8 cellular contexts compared by ENCODE assay signal in the genomic region with DNA sequence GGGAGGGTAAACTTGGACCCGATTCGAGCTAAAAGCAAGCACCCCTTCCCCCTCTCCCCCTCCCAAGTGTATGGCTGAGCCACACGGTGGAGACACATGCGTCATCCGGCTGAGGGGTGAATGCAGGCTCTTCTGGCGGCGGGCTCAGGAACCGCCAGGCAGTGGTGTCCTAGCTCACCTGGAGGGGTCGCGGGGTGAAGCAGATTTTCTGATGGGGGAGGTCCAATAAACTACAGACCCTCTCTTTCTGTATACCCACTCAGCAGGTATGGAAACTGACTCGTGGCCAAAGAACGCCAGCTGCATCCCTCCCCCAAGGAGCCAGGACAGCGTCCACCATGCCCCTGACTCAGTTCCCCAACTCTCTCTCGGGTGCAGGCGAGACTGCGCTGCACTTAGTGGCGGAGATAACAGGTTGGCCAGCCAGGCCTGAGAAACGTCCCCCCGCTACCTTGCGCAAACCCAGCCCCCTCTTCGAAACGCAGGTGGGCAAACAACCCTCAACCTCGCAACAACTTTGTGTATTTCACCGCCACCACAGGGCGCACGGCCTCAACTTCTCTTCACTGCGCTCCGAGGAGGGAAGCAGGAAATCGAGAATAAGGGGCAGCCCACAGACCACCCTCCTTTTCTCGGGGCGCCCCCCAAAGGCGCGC. TPM values are rescaled to one million over a fixed set of nuclear protein-coding genes. Genes with fewer than 3 reads are reported as not detected.
DNase-seq lines count a peak whose midpoint lies in the region; ATAC-seq and TF ChIP-seq lines count a peak whose summit lies in the region.

No MANE protein-coding gene starts in this region.

- H3K36me3 ChIP-seq in GM23248 (ENCODE audit: low read depth) (no peaks in the 10 kb centered on the region), ovary (no peaks in the 10 kb centered on the region)

- H3K4me3 ChIP-seq in AG04450 (ENCODE audit: low read depth, low read length) (peak overlapping the region; percentile 96), GM23248 (peak overlapping the region; percentile 99), WI38 (ENCODE audit: low read depth, low read length) (peak overlapping the region; percentile 74), ovary (peak overlapping the region; percentile 83)

- H3F3A ChIP-seq in GM23248 (ENCODE audit: insufficient read depth): peaks cover 41% of the 10 kb centered on the region

- intact Hi-C loops in head of caudate nucleus (cut with DNase I): no loop called here
- intact Hi-C loops in ovary (cut with DNase I): no loop called here

- H4K20me1 ChIP-seq in GM23248 (ENCODE audit: insufficient read depth): no peaks in the 10 kb centered on the region

- peak overlapping the region; percentile 21 for H3K27ac ChIP-seq in AG04450 (ENCODE audit: low read depth, low read length)
- H3K27ac ChIP-seq in GM23248: peak overlapping the region; percentile 97
- peak overlapping the region in 1 of 2 donors; percentile 35 for H3K27ac ChIP-seq in ovary

- H3K79me2 ChIP-seq in GM23248 (ENCODE audit: insufficient read depth): peaks cover 59% of the 10 kb centered on the region

- CTCF ChIA-PET in AG04450 (lab: Charles Lee): interaction anchor here (0.6 to 1.7 kb wide), 3 partner anchors 18 to 102 kb away, joined by 3 to 4 read pairs (median 4); no protein-coding TSS in a partner anchor

- peak overlapping the region; percentile 95 for H3K9ac ChIP-seq in GM23248

- no peak for ATAC-seq in GM21447 (IDR thresholded peaks at IDR 0.05; ENCODE audit: unreplicated experiment)
- ATAC-seq in HG03432 (IDR thresholded peaks at IDR 0.05; ENCODE audit: unreplicated experiment): no peak

- H2AFZ ChIP-seq in GM23248: peak overlapping the region; percentile 88

- POLR2A ChIA-PET in AG04450 (lab: Yijun Ruan, JAX): interaction anchor here (0.5 to 1.2 kb wide), 2 partner anchors 10 to 207 kb away, joined by 3 to 4 read pairs; no protein-coding TSS in a partner anchor

- TF ChIP-seq POLR2A in ovary (IDR thresholded peaks at IDR 0.05): no peak

- TF ChIP-seq EP300 in ovary (IDR thresholded peaks at IDR 0.05): no peak

- DNase-seq in AG04450 (ENCODE audit: low read depth, low spot score) (no peak), GM23248 (peak; percentile 77), head of caudate nucleus (peak in 37 of 42 donors; percentile 11 to 68 (median 33)), ovary (peak; percentile 25 to 53 (median 52)), UCSD-AML1 (lab: John Stamatoyannopoulos, UW; ENCODE audit: unreplicated experiment) (no peak)

- H3K9me2 ChIP-seq in GM23248 (ENCODE audit: insufficient read depth): no peaks in the 10 kb centered on the region

- H3K27me3 ChIP-seq in AG04450 (ENCODE audit: control insufficient read depth, insufficient read depth, low read length) (no peaks in the 10 kb centered on the region), GM23248 (replicated peaks; ENCODE audit: insufficient read depth) (no peaks in the 10 kb centered on the region), ovary (no peaks in the 10 kb centered on the region)

- TF ChIP-seq CTCF in AG04450 (IDR thresholded peaks at IDR 0.05; ENCODE audit: low read depth, low read length) (peak; percentile 46), WI38 (IDR thresholded peaks at IDR 0.05; ENCODE audit: low read depth, low read length) (no peak), ovary (IDR thresholded peaks at IDR 0.05) (no peak)

- H3K9me3 ChIP-seq in AG04450 (ENCODE audit: control insufficient read depth, insufficient read depth, low read length) (no peaks in the 10 kb centered on the region), GM23248 (ENCODE audit: low read depth) (no peaks in the 10 kb centered on the region), ovary (no peaks in the 10 kb centered on the region)

- peak overlapping the region; percentile 86 for H3K4me2 ChIP-seq in GM23248 (ENCODE audit: unreplicated experiment)

- H3K4me1 ChIP-seq in GM23248 (ENCODE audit: insufficient read depth): peaks cover 42% of the 10 kb centered on the region
- peaks cover 3% of the 10 kb centered on the region for H3K4me1 ChIP-seq in ovary (ENCODE audit: insufficient read depth)

- 3% methylated on average over 31 to 33 of the region's 33 CpGs for WGBS in GM23248 (ENCODE audit: low coverage in 1 of 2, low lambda C conversion rate in 2 of 2, missing lambda C conversion rate in 2 of 2), 2 experiments
- 0 to 1% (median 0%) methylated on average over 33 of the region's 33 CpGs for WGBS in ovary, 3 donors

- in situ Hi-C loops in GM23248 (cut with MboI): no loop called here

RNA-seq across cellular contexts. Expression of a gene that starts 1.3 kb away (rescaled TPM):
- polyA plus RNA-seq in AG04450 (2011; rRNA removed): 14.2 and 15.5 TPM in 2 replicates
- polyA minus RNA-seq in AG04450 (2011; rRNA and poly(A)+ RNA removed): 37.9 and 40.0 TPM in 2 replicates
- total RNA-seq in GM23248 (2014; rRNA removed; shearing (Covaris generic)): 13.8 and 34.1 TPM in 2 replicates
- 5.8 and 7.3 TPM in 2 replicates for polyA plus RNA-seq in GM23248 (2016; fragmentation: Nextera tagmentation; extraction: Ambion mirVana)
- 10 to 100 TPM in 3 of 7 donors, 1 to 10 TPM in 4; 6.9 to 35.7 (median 8.7) TPM for total RNA-seq in ovary
- 10 to 100 TPM in 1 of 2 donors, 1 to 10 TPM in 1; 5.5 to 14.7 TPM for polyA plus RNA-seq in ovary

Comparison
In these comparisons a context has a peak if more than half of its experiments do, and no peak if none do; other contexts are left out.
1. DNase-seq: peak in GM23248 (single experiment), head of caudate nucleus (37 of 42) and ovary (5 of 5); none in AG04450 (single experiment) and UCSD-AML1 (single experiment).
2. Peak in every context shown above with its lines, with median percentiles within 50 percentile points of each other: H3K4me3 ChIP-seq.